Comparison of ENCODE assay signal across 13 cellular contexts in genomic region chr14:101078892-101079221, GRCh38.
"Had no signal": no experiment of that assay in that cellular context is flagged by ENCODE, and none has a peak within 500 bp of the region (broad histone marks: within the 10 kb centered on the region; RNA-seq: fewer than 3 reads in every experiment).

No MANE protein-coding gene starts in this region.

- DNase-seq: activated CD4-positive, alpha-beta T cell treated with anti-CD3 and anti-CD28 coated beads for 1 hour; activated CD8-positive, alpha-beta T cell treated with anti-CD3 and anti-CD28 coated beads for 36 hours; activated T-cell treated with anti-CD3 and anti-CD28 coated beads for 4 hours; esophagus squamous epithelium; foreskin fibroblast; glutamatergic neuron; left colon; stimulated activated CD4-positive, alpha-beta T cell treated with anti-CD3 and anti-CD28 coated beads, Interleukin-2, amount 100 ng/mL, for 48 hours; SW 1271; uterus had no signal

- H3K4me3 ChIP-seq: dorsolateral prefrontal cortex, esophagus squamous epithelium, ovary, thoracic aorta, uterus had no signal

- H3K9me3 ChIP-seq: esophagus squamous epithelium, ovary, thoracic aorta, uterus had no signal

- H3K27ac ChIP-seq: esophagus squamous epithelium, ovary, thoracic aorta, uterus had no signal

- ATAC-seq: activated CD8-positive, alpha-beta T cell treated with anti-CD3 and anti-CD28 coated beads for 36 hours; left colon had no signal

- H3K36me3 ChIP-seq: esophagus squamous epithelium, ovary, thoracic aorta, uterus had no signal

- H3K27me3 ChIP-seq: ovary had no signal
